In genomic region chr11:78961938-78962701, GRCh38 we compare ENCODE assay signal across 8 cellular contexts.
A peak's percentile ranks its signal among the peaks of the same experiment; 100 is the strongest.
DNase-seq lines count a peak whose midpoint lies in the region; ATAC-seq and TF ChIP-seq lines count a peak whose summit lies in the region.

No MANE protein-coding gene starts in this region.

- ATAC-seq in HG03571 (IDR thresholded peaks at IDR 0.05; ENCODE audit: unreplicated experiment), result no peak

- H3K4me3 ChIP-seq in A673 (ENCODE audit: low read depth, low read length, poor library complexity, severe bottlenecking), result no peak overlapping the region
- peak overlapping the region; percentile 65 for H3K4me3 ChIP-seq in HUES6 (ENCODE audit: low read depth, low read length)
- no peak overlapping the region for H3K4me3 ChIP-seq in osteoblast (ENCODE audit: insufficient read depth, low read length)

- BruUV-seq in A673 (replicated peaks; lab: Mats Ljungman, UMichigan), result no TSS peak

- H3K9me3 ChIP-seq in A673 (ENCODE audit: low read depth, low read length, poor library complexity, severe bottlenecking) (no peaks in the 10 kb centered on the region), HUES6 (ENCODE audit: control insufficient read depth, insufficient read depth, low read depth, low read length) (no peaks in the 10 kb centered on the region), osteoblast (ENCODE audit: low read depth, low read length) (no peaks in the 10 kb centered on the region)

- peak overlapping the region; percentile 44 for H3K9ac ChIP-seq in HUES6 (ENCODE audit: low read length)

- CTCF ChIA-PET in A673 (lab: Charles Lee), result no interaction called here

- intact Hi-C loops in A673 (cut with micrococcal nuclease; ENCODE audit: unreplicated experiment), result no loop called here

- no peaks in the 10 kb centered on the region for H3K36me3 ChIP-seq in A673 (ENCODE audit: insufficient read depth, low read length, poor library complexity, severe bottlenecking)
- H3K36me3 ChIP-seq in HUES6 (ENCODE audit: control insufficient read depth, insufficient read depth, low read length), result no peaks in the 10 kb centered on the region
- no peaks in the 10 kb centered on the region for H3K36me3 ChIP-seq in osteoblast (ENCODE audit: insufficient read depth, low read length)

- DNase-seq in A673 (ENCODE audit: low spot score) (peak; percentile 38), amygdala (lab: John Stamatoyannopoulos, UW) (peak in 45 of 56 donors; percentile 5 to 71 (median 32)), iris pigment epithelial cell (ENCODE audit: low read depth) (peak; percentile 30), osteoblast (ENCODE audit: insufficient read length, low spot score, missing footprints) (no peak), NCI-H1694 treated with DMSO at 0.1 percent for 48 hours (lab: John Stamatoyannopoulos, UW) (no peak)
- no peak for DNase-seq in activated CD4-positive, CD25-positive, alpha-beta regulatory T cell treated with anti-CD3 and anti-CD28 coated beads, Interleukin-2, amount 50 U/mL, for 72 hours

- no peaks in the 10 kb centered on the region for H4K20me1 ChIP-seq in osteoblast (ENCODE audit: insufficient read depth, low read length)

- H3K4me2 ChIP-seq in osteoblast (ENCODE audit: insufficient read depth, low read length), result no peak overlapping the region

- H3K27ac ChIP-seq in A673 (ENCODE audit: low read depth, low read length, poor library complexity, severe bottlenecking), result no peak overlapping the region
- no peak overlapping the region for H3K27ac ChIP-seq in HUES6 (ENCODE audit: low read depth, low read length)
- no peak overlapping the region for H3K27ac ChIP-seq in osteoblast (ENCODE audit: low read depth, low read length)

- POLR2A ChIA-PET in A673 (lab: Charles Lee; ENCODE audit: low non-redundant PET), result no interaction called here

- H3K4me1 ChIP-seq in A673 (ENCODE audit: insufficient read depth, low read length, poor library complexity, severe bottlenecking) (no peaks in the 10 kb centered on the region), HUES6 (ENCODE audit: control insufficient read depth, insufficient read depth, low read length) (peaks cover 8% of the 10 kb centered on the region; the same call in 1 of the 2 replicates), osteoblast (ENCODE audit: insufficient read depth, low read length) (peaks cover 13% of the 10 kb centered on the region)

- no peaks in the 10 kb centered on the region for H3K79me2 ChIP-seq in osteoblast (ENCODE audit: insufficient read depth, low read length)

- no peak for TF ChIP-seq CTCF in A673 (conservative IDR thresholded peaks at IDR 0.05; ENCODE audit: low read depth, low read length)
- no peak for TF ChIP-seq CTCF in osteoblast (IDR thresholded peaks at IDR 0.05; ENCODE audit: extremely low read depth, low read depth, low read length)

- H2AFZ ChIP-seq in osteoblast (ENCODE audit: low read length), result no peak overlapping the region

- H3K27me3 ChIP-seq in A673 (replicated peaks; ENCODE audit: insufficient read depth, low read depth, low read length, poor library complexity) (peaks cover 65% of the 10 kb centered on the region), HUES6 (ENCODE audit: control insufficient read depth, insufficient read depth, low read length) (peaks cover 16% of the 10 kb centered on the region), osteoblast (ENCODE audit: insufficient read depth, low read length) (no peaks in the 10 kb centered on the region)

Comparison
In these comparisons a context has a peak if more than half of its experiments do, and no peak if none do; other contexts are left out.
1. DNase-seq: peak in A673 (single experiment), amygdala (45 of 56) and iris pigment epithelial cell (single experiment); none in activated CD4-positive, CD25-positive, alpha-beta regulatory T cell treated with anti-CD3 and anti-CD28 coated beads, Interleukin-2, amount 50 U/mL, for 72 hours (single experiment), osteoblast (single experiment) and NCI-H1694 treated with DMSO at 0.1 percent for 48 hours (single experiment).